1 cellular context compared by ENCODE assay signal in the genomic region with DNA sequence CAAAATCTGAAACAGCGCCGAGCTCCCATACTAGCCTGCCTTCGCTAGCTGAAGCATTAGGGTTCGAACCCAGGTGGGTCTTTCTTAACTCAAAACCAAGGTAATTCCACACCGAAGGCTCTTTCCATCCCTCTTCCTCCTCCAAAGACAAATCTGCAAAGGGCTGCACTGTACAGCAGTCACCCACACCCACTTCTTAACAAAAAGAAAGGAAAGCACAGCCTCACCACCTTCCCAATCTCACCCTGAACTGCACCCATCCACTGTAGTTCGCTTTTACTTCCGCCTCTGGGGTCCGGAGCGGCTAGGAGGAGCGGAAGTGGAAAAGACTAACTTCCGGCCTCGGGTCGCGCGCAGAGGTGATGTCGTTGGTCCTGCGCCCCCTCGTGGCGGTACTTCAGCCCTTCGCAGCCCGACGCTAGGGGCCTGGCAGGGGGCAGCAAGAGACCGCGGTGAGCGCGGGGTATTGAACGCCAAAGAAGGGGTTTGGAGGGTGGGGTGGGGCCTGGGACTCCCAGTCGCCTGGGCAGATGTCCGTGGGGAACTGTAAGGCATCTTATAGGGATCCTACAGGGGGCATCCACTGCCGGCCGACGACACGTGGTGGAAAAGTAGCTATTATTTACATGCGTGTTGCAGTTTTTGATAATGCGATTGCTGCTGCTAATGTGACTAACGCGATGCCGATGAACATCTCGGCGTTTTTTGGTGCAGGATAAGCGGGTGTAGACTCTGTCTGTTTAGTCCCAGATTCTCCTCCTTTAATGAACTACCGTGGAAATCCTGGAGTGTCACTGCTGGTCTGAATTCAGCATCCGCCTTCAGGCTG.
TF ChIP-seq lines count a peak whose summit lies in the region.

A gene with protein sequence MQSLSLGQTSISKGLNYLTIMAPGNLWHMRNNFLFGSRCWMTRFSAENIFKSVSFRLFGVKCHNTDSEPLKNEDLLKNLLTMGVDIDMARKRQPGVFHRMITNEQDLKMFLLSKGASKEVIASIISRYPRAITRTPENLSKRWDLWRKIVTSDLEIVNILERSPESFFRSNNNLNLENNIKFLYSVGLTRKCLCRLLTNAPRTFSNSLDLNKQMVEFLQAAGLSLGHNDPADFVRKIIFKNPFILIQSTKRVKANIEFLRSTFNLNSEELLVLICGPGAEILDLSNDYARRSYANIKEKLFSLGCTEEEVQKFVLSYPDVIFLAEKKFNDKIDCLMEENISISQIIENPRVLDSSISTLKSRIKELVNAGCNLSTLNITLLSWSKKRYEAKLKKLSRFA (minus strand): TSS at position 290 of the 829 bp plus-strand sequence. CDS start 619 bp downstream, outside the sequence.

TF ChIP-seq in HepG2, 621 proteins besides CTCF, POLR2A, EP300 and RAD21 (continued from another document and continues in another):
- TF ChIP-seq, protein P1, sequence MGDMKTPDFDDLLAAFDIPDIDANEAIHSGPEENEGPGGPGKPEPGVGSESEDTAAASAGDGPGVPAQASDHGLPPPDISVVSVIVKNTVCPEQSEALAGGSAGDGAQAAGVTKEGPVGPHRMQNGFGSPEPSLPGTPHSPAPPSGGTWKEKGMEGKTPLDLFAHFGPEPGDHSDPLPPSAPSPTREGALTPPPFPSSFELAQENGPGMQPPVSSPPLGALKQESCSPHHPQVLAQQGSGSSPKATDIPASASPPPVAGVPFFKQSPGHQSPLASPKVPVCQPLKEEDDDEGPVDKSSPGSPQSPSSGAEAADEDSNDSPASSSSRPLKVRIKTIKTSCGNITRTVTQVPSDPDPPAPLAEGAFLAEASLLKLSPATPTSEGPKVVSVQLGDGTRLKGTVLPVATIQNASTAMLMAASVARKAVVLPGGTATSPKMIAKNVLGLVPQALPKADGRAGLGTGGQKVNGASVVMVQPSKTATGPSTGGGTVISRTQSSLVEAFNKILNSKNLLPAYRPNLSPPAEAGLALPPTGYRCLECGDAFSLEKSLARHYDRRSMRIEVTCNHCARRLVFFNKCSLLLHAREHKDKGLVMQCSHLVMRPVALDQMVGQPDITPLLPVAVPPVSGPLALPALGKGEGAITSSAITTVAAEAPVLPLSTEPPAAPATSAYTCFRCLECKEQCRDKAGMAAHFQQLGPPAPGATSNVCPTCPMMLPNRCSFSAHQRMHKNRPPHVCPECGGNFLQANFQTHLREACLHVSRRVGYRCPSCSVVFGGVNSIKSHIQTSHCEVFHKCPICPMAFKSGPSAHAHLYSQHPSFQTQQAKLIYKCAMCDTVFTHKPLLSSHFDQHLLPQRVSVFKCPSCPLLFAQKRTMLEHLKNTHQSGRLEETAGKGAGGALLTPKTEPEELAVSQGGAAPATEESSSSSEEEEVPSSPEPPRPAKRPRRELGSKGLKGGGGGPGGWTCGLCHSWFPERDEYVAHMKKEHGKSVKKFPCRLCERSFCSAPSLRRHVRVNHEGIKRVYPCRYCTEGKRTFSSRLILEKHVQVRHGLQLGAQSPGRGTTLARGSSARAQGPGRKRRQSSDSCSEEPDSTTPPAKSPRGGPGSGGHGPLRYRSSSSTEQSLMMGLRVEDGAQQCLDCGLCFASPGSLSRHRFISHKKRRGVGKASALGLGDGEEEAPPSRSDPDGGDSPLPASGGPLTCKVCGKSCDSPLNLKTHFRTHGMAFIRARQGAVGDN (CRISPR knock-in tag; IDR thresholded peaks at IDR 0.05), result peak; percentile 92
- TF ChIP-seq NFRKB (IDR thresholded peaks at IDR 0.05) (no peak), HES4 (CRISPR knock-in tag; IDR thresholded peaks at IDR 0.05; ENCODE audit: borderline replicate concordance) (no peak), ZNF776 (CRISPR knock-in tag; IDR thresholded peaks at IDR 0.05) (no peak), ZNF839 (CRISPR knock-in tag; IDR thresholded peaks at IDR 0.05; ENCODE audit: borderline replicate concordance) (peak; percentile 91), ZFP36L1 (CRISPR knock-in tag; IDR thresholded peaks at IDR 0.05) (peak; percentile 65; the same call in 1 of the 2 replicates), RARA (CRISPR knock-in tag; IDR thresholded peaks at IDR 0.05) (peak; percentile 49; the same call in 1 of the 2 replicates), DRAP1 (CRISPR knock-in tag; IDR thresholded peaks at IDR 0.05) (peak; percentile 54; the same call in 1 of the 2 replicates), NFE2L2 (IDR thresholded peaks at IDR 0.05; ENCODE audit: low read length) (no peak), CSRNP2 (CRISPR knock-in tag; conservative IDR thresholded peaks at IDR 0.05; ENCODE audit: low read depth) (no peak), SP140L (CRISPR knock-in tag; IDR thresholded peaks at IDR 0.05; ENCODE audit: borderline replicate concordance) (peak; percentile 96; the same call in 1 of the 2 replicates), THYN1 (CRISPR knock-in tag; IDR thresholded peaks at IDR 0.05; ENCODE audit: borderline replicate concordance, low read depth) (no peak), ZNF317 (CRISPR knock-in tag; IDR thresholded peaks at IDR 0.05) (peak; percentile 83), ZNF615 (CRISPR knock-in tag; IDR thresholded peaks at IDR 0.05; ENCODE audit: borderline replicate concordance) (no peak), ZNF781 (CRISPR knock-in tag; IDR thresholded peaks at IDR 0.05; ENCODE audit: borderline replicate concordance, not compliant biosample characterization) (peak; percentile 85), ZSCAN22 (CRISPR knock-in tag; IDR thresholded peaks at IDR 0.05) (no peak), MBNL3 (CRISPR knock-in tag; conservative IDR thresholded peaks at IDR 0.05) (no peak), NR3C1 (CRISPR knock-in tag; IDR thresholded peaks at IDR 0.05) (no peak), EZH2 (conservative IDR thresholded peaks at IDR 0.05; ENCODE audit: low read depth, low read length) (no peak), ZNF598 (CRISPR knock-in tag; IDR thresholded peaks at IDR 0.05; ENCODE audit: borderline replicate concordance) (peak; percentile 60; the same call in 1 of the 2 replicates), FOXP1 (IDR thresholded peaks at IDR 0.05) (no peak), FOXP1 (CRISPR knock-in tag; IDR thresholded peaks at IDR 0.05) (0 out of 2 replicates have a peak, but pooled peaks have one; percentile 36), ZNF737 (CRISPR knock-in tag; IDR thresholded peaks at IDR 0.05; ENCODE audit: borderline replicate concordance) (no peak), HIVEP1 (CRISPR knock-in tag; IDR thresholded peaks at IDR 0.05) (peak; percentile 49; the same call in 1 of the 2 replicates), RNF2 (conservative IDR thresholded peaks at IDR 0.05; ENCODE audit: low read depth) (peak; percentile 52; the same call in 1 of the 2 replicates), ATF1 (CRISPR knock-in tag; IDR thresholded peaks at IDR 0.05) (peak; percentile 49; the same call in 1 of the 2 replicates), SNAI1 (CRISPR knock-in tag; IDR thresholded peaks at IDR 0.05; ENCODE audit: borderline replicate concordance) (no peak), ZNF350 (CRISPR knock-in tag; IDR thresholded peaks at IDR 0.05; ENCODE audit: borderline replicate concordance, low read depth) (peak; percentile 96), NCOR1 (IDR thresholded peaks at IDR 0.05; ENCODE audit: borderline replicate concordance, low read length) (no peak), NFE2L1 (CRISPR knock-in tag; IDR thresholded peaks at IDR 0.05; ENCODE audit: borderline replicate concordance) (no peak), SRSF1 (optimal IDR thresholded peaks at IDR 0.05; ENCODE audit: low read depth, low read length) (peak; percentile 89), ZNF18 (CRISPR knock-in tag; IDR thresholded peaks at IDR 0.05; ENCODE audit: insufficient replicate concordance) (no peak), ZNF709 (CRISPR knock-in tag; IDR thresholded peaks at IDR 0.05) (no peak), POLR2AphosphoS2 (IDR thresholded peaks at IDR 0.05; ENCODE audit: low read depth, low read length) (no peak), ZNF782 (CRISPR knock-in tag; IDR thresholded peaks at IDR 0.05; ENCODE audit: borderline replicate concordance) (no peak), SMYD3 (CRISPR knock-in tag; IDR thresholded peaks at IDR 0.05) (peak; percentile 87), ZNF34 (CRISPR knock-in tag; IDR thresholded peaks at IDR 0.05; ENCODE audit: borderline replicate concordance) (peak; percentile 82; the same call in 1 of the 2 replicates), U2AF2 (IDR thresholded peaks at IDR 0.05; ENCODE audit: low read depth, low read length) (no peak), ZNF720 (CRISPR knock-in tag; IDR thresholded peaks at IDR 0.05) (no peak)
- TF ChIP-seq, protein P2, sequence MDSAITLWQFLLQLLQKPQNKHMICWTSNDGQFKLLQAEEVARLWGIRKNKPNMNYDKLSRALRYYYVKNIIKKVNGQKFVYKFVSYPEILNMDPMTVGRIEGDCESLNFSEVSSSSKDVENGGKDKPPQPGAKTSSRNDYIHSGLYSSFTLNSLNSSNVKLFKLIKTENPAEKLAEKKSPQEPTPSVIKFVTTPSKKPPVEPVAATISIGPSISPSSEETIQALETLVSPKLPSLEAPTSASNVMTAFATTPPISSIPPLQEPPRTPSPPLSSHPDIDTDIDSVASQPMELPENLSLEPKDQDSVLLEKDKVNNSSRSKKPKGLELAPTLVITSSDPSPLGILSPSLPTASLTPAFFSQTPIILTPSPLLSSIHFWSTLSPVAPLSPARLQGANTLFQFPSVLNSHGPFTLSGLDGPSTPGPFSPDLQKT (CRISPR knock-in tag; IDR thresholded peaks at IDR 0.05; ENCODE audit: borderline replicate concordance), result no peak
- TF ChIP-seq, protein P3, sequence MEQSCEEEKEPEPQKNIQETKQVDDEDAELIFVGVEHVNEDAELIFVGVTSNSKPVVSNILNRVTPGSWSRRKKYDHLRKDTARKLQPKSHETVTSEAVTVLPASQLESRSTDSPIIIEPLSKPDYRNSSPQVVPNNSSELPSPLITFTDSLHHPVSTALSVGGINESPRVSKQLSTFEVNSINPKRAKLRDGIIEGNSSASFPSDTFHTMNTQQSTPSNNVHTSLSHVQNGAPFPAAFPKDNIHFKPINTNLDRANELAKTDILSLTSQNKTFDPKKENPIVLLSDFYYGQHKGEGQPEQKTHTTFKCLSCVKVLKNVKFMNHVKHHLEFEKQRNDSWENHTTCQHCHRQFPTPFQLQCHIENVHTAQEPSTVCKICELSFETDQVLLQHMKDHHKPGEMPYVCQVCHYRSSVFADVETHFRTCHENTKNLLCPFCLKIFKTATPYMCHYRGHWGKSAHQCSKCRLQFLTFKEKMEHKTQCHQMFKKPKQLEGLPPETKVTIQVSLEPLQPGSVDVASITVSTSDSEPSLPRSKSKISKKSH (CRISPR knock-in tag; IDR thresholded peaks at IDR 0.05; ENCODE audit: borderline replicate concordance), result peak; percentile 77; the same call in 1 of the 2 replicates
- TF ChIP-seq, protein P4, sequence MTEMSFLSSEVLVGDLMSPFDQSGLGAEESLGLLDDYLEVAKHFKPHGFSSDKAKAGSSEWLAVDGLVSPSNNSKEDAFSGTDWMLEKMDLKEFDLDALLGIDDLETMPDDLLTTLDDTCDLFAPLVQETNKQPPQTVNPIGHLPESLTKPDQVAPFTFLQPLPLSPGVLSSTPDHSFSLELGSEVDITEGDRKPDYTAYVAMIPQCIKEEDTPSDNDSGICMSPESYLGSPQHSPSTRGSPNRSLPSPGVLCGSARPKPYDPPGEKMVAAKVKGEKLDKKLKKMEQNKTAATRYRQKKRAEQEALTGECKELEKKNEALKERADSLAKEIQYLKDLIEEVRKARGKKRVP (CRISPR knock-in tag; IDR thresholded peaks at IDR 0.05), result no peak
- TF ChIP-seq, protein P5, sequence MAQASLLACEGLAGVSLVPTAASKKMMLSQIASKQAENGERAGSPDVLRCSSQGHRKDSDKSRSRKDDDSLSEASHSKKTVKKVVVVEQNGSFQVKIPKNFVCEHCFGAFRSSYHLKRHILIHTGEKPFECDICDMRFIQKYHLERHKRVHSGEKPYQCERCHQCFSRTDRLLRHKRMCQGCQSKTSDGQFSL (CRISPR knock-in tag; IDR thresholded peaks at IDR 0.05), result no peak
- TF ChIP-seq, protein P6, sequence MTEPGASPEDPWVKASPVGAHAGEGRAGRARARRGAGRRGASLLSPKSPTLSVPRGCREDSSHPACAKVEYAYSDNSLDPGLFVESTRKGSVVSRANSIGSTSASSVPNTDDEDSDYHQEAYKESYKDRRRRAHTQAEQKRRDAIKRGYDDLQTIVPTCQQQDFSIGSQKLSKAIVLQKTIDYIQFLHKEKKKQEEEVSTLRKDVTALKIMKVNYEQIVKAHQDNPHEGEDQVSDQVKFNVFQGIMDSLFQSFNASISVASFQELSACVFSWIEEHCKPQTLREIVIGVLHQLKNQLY (CRISPR knock-in tag; IDR thresholded peaks at IDR 0.05), result no peak
